8 cellular contexts compared by ENCODE assay signal in the genomic region with DNA sequence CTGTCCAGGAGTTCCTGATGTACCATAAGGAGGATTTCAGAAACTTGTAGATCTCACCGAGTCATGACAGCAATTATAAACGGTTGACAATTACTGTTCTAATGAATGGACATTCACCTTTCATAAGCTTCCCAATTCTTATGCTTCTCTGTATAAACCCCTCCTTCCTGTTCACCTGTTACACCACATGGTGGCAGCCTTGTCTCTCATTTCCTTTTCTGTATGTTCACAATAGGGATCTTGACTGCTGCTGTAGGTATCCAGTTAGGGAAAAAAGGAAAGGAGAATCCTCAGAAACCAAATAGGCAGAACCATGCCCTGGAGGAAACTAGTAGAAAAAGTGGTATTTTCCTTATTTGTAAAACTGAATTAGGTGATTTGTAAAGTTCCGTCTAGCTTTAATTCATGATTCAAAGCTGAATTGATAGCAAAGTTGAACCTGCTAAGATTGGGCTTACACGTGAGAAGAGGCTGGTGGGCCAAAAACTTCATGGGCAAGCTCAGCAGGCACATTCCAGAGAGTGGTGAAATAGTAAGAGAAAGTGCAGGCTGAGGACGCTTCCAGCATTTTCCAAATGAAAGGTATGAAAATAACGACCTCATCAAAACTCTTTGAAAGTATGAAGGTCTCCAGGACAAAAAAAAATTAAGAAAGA. TPM values are rescaled to one million over a fixed set of nuclear protein-coding genes. Genes with fewer than 3 reads are reported as not detected.
DNase-seq lines count a peak whose midpoint lies in the region; TF ChIP-seq lines count a peak whose summit lies in the region.

No MANE protein-coding gene starts in this region.

- no peak overlapping the region for H3K4me3 Mint-ChIP-seq in glutamatergic neuron (ENCODE audit: unreplicated experiment)

- H3K36me3 ChIP-seq in H7 (replicated peaks; ENCODE audit: control insufficient read depth, insufficient read depth, low read length) = no peaks in the 10 kb centered on the region

- H3K4me1 Mint-ChIP-seq in glutamatergic neuron (ENCODE audit: low read depth, unreplicated experiment) = no peaks in the 10 kb centered on the region

- no peak overlapping the region for H3K27ac Mint-ChIP-seq in glutamatergic neuron (ENCODE audit: unreplicated experiment)

- no peak overlapping the region for H3K4me3 ChIP-seq in H7 (ENCODE audit: insufficient read depth, low read depth, low read length)

- DNase-seq in GF-D8 (lab: John Stamatoyannopoulos, UW) (peak; percentile 19), H7 (peak; percentile 63), M059J (ENCODE audit: low read depth) (peak; percentile 82), SHP77 treated with DMSO at 0.1 percent for 48 hours (lab: John Stamatoyannopoulos, UW) (peak; percentile 78), glutamatergic neuron (peak; percentile 55), posterior cingulate gyrus (peak in 6 of 10 donors; percentile 34 to 85 (median 72)), cortex of kidney (lab: John Stamatoyannopoulos, UW) (no peak)
- peak; percentile 52 for DNase-seq in activated naive CD4-positive, alpha-beta T cell treated with anti-CD3 and anti-CD28 coated beads, Interleukin-2, amount 50 U/mL, for 16 hours

- intact Hi-C loops in posterior cingulate gyrus (cut with DNase I) = loop anchor here (1.0 to 10.0 kb wide), 3 partner anchors 27 to 173 kb away; no protein-coding TSS in a partner anchor

- H3K27me3 ChIP-seq in H7 (ENCODE audit: control insufficient read depth, insufficient read depth, low read length) = no peaks in the 10 kb centered on the region

- TF ChIP-seq CTCF in glutamatergic neuron (IDR thresholded peaks at IDR 0.05; ENCODE audit: partially characterized antibody, unreplicated experiment) = peak; percentile 78

- H3K9me3 Mint-ChIP-seq in glutamatergic neuron (ENCODE audit: unreplicated experiment) = no peaks in the 10 kb centered on the region

- H3K27me3 Mint-ChIP-seq in glutamatergic neuron (ENCODE audit: unreplicated experiment) = peaks cover 2% of the 10 kb centered on the region

- no peaks in the 10 kb centered on the region for H3K36me3 Mint-ChIP-seq in glutamatergic neuron (ENCODE audit: unreplicated experiment)

RNA-seq across cellular contexts. Expression of a gene that starts 29.0 kb away (rescaled TPM):
- 62.6 and 70.9 TPM in 2 replicates for total RNA-seq in H7 (2014; rRNA removed; shearing (Covaris generic))
- 45.2 and 56.6 TPM in 2 replicates for total RNA-seq in M059J (2014; rRNA removed; shearing (Covaris generic))
- total RNA-seq in glutamatergic neuron (ENCODE audit: unreplicated experiment) = 156 TPM

RNA-seq across cellular contexts. Expression of a gene that starts 35.2 kb away (rescaled TPM):
- 0.03 TPM in 1 of 2 replicates, not detected in the other for total RNA-seq in H7 (2014; rRNA removed; shearing (Covaris generic))
- total RNA-seq in M059J (2014; rRNA removed; shearing (Covaris generic)) = 0.07 TPM in 1 of 2 replicates, not detected in the other
- not detected for total RNA-seq in glutamatergic neuron (ENCODE audit: unreplicated experiment)
